ENCODE assay signal across 24 cellular contexts in the genomic region with DNA sequence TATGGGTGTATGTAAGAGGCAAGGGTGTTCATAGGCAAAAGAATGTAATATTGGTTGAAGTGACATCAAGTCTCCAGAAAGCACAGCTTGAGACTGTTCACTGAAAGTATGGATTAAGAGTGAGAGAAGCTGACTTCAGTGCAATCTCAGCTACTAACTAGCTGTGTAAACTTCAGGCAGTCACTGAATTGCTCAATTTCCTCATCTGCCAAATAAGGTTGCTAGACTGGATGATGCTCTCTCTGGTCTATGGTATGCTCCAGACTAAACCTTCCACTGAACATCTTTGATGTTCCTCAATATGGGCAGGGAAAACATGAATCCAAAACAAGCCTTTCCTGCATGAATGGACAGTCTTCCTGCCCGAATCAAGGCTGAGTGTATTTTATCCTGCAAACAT.
DNase-seq lines count a peak whose midpoint lies in the region; ATAC-seq and TF ChIP-seq lines count a peak whose summit lies in the region.
"Had no signal": no experiment of that assay in that cellular context is flagged by ENCODE, and none has a peak within 500 bp of the region (broad histone marks: within the 10 kb centered on the region; RNA-seq: fewer than 3 reads in every experiment).

No MANE protein-coding gene starts in this region.

- DNase-seq in EH (ENCODE audit: low read depth), result peak; percentile 29
- peak; percentile 67 for DNase-seq in IMR-90
- peak; percentile 32 for DNase-seq in choroid plexus epithelial cell (ENCODE audit: low read depth)
- DNase-seq in fibroblast of the aortic adventitia (ENCODE audit: low read depth), result peak; percentile 4
- DNase-seq in posterior cingulate gyrus, result no peak
- DNase-seq in OCI-M2 (lab: John Stamatoyannopoulos, UW; ENCODE audit: unreplicated experiment), result no peak
- DNase-seq: C1 segment of cervical spinal cord; Caco-2; CD4-positive, alpha-beta memory T cell; DMS 273 treated with DMSO at 0.1 percent for 48 hours; DMS79; GF-D8; NCI-H1048; NCI-H1417; NCI-H1694; NCI-H2029 treated with DMSO at 0.1 percent for 48 hours; NCI-H526 treated with DMSO at 0.1 percent for 48 hours; SHP77 had no signal

- H3K9me3 ChIP-seq in IMR-90 (ENCODE audit: control insufficient read depth, insufficient read depth, low read length), result no peaks in the 10 kb centered on the region
- H3K9me3 ChIP-seq: Caco-2 had no signal

- H4K5ac ChIP-seq in IMR-90 (ENCODE audit: low read depth, low read length), result peak overlapping the region; percentile 52

- peak overlapping the region in 1 of 2 experiments; percentile 58; a peak in 2 of 4 replicates for H4K8ac ChIP-seq in IMR-90 (ENCODE audit: low read depth in 2 of 2, low read length in 2 of 2)

- ATAC-seq in IMR-90 (ENCODE audit: low read depth) (peak; percentile 71), HG02973 (IDR thresholded peaks at IDR 0.05; ENCODE audit: unreplicated experiment) (no peak), HG03354 (IDR thresholded peaks at IDR 0.05; ENCODE audit: poor library complexity, severe bottlenecking, unreplicated experiment) (no peak)
- ATAC-seq: HCT116, Panc1 had no signal

- H3K9ac ChIP-seq in IMR-90 (ENCODE audit: low read depth, low read length), result no peak overlapping the region

- no TSS peak for BruUV-seq in IMR-90 (replicated peaks; lab: Mats Ljungman, UMichigan)

- CTCF ChIA-PET in IMR-90 (lab: Yijun Ruan, JAX), result interaction anchor here (1.2 kb wide), 1 partner anchor 32 kb away, joined by 4 read pairs; no protein-coding TSS in a partner anchor

- TF ChIP-seq CTCF in IMR-90 (conservative IDR thresholded peaks at IDR 0.05; ENCODE audit: low read depth, low read length) (no peak), choroid plexus epithelial cell (conservative IDR thresholded peaks at IDR 0.05; ENCODE audit: low read depth, low read length) (no peak), fibroblast of the aortic adventitia (IDR thresholded peaks at IDR 0.05; ENCODE audit: insufficient read depth, low read length) (no peak)

- no peaks in the 10 kb centered on the region for H3K36me3 ChIP-seq in IMR-90 (ENCODE audit: control insufficient read depth, insufficient read depth, low read length)

- peak overlapping the region; percentile 58; the same call in 2 of the 3 replicates for H2BK15ac ChIP-seq in IMR-90 (ENCODE audit: low read depth, low read length)

- no peak for TF ChIP-seq POLR2A in IMR-90 (IDR thresholded peaks at IDR 0.05; ENCODE audit: low read depth, low read length)

- peak overlapping the region; percentile 69 for H3K4ac ChIP-seq in IMR-90 (ENCODE audit: low read depth, low read length)

- no peaks in the 10 kb centered on the region for H4K20me1 ChIP-seq in IMR-90 (ENCODE audit: insufficient read depth, low read length)

- H3K18ac ChIP-seq in IMR-90 (ENCODE audit: low read depth, low read length), result peak overlapping the region; percentile 90

- H3K23ac ChIP-seq in IMR-90 (ENCODE audit: low read depth, low read length), result no peak overlapping the region

- H2AK5ac ChIP-seq in IMR-90 (ENCODE audit: low read depth, low read length), result peak overlapping the region; percentile 37; the same call in 1 of the 2 replicates

- dilution Hi-C loops in IMR-90 (cut with HindIII; ENCODE audit: low sequenced_read_pairs, unreplicated experiment), result no loop called here

- no peaks in the 10 kb centered on the region for H3K79me1 ChIP-seq in IMR-90 (ENCODE audit: low read depth in 1 of 2, low read length in 2 of 2)

- H3K27ac ChIP-seq in IMR-90 (ENCODE audit: insufficient read depth, low read length), result peak overlapping the region; percentile 46; the same call in 1 of the 2 replicates
- H3K27ac ChIP-seq: RWPE1, SK-N-MC had no signal

- POLR2A ChIA-PET in IMR-90 (lab: Charles Lee; ENCODE audit: unreplicated experiment), result no interaction called here

- H4K91ac ChIP-seq in IMR-90 (ENCODE audit: insufficient read depth, low read depth, low read length), result peak overlapping the region; percentile 65

- peak overlapping the region; percentile 75 for H2BK120ac ChIP-seq in IMR-90 (ENCODE audit: low read depth, low read length)

- peak overlapping the region; percentile 86 for H2BK5ac ChIP-seq in IMR-90 (ENCODE audit: low read depth, low read length, poor library complexity, severe bottlenecking)

- peaks cover 6% of the 10 kb centered on the region for H3K4me1 ChIP-seq in IMR-90 (ENCODE audit: control insufficient read depth, insufficient read depth, low read length)

- no peak overlapping the region for H2AFZ ChIP-seq in IMR-90 (replicated peaks; ENCODE audit: low read length, poor library complexity)

- H2AK9ac ChIP-seq in IMR-90 (replicated peaks; ENCODE audit: low read depth, low read length, poor library complexity), result peak overlapping the region; percentile 15

- intact Hi-C loops in IMR-90 (cut with micrococcal nuclease) (no loop called here), posterior cingulate gyrus (cut with DNase I) (no loop called here)

- H3K4me3 ChIP-seq in IMR-90 (ENCODE audit: insufficient read depth, low read depth, low read length), result no peak overlapping the region
- no peak overlapping the region for H3K4me3 ChIP-seq in choroid plexus epithelial cell (ENCODE audit: low read depth, low read length)
- H3K4me3 ChIP-seq in fibroblast of the aortic adventitia (ENCODE audit: low read depth, low read length), result no peak overlapping the region
- H3K4me3 ChIP-seq: SK-N-MC had no signal

- H3K4me2 ChIP-seq in IMR-90 (ENCODE audit: low read depth, low read length), result 0 out of 2 replicates have a peak overlapping the region, but pooled peaks have one; percentile 36

- WGBS in IMR-90 (ENCODE audit: extremely low coverage in 2 of 2, insufficient read length in 1 of 2), 2 experiments, result no CpG with 5 or more reads among the region's 1 CpG

- H3K56ac ChIP-seq in IMR-90 (ENCODE audit: extremely low read depth, insufficient read depth, low read length), result no peak overlapping the region

- peaks cover 4% of the 10 kb centered on the region; the same call in 1 of the 2 replicates for H3K9me1 ChIP-seq in IMR-90 (ENCODE audit: insufficient read depth, low read length)

- peak overlapping the region; percentile 76 for H2BK20ac ChIP-seq in IMR-90 (ENCODE audit: low read depth, low read length)

- no peaks in the 10 kb centered on the region for H3K27me3 ChIP-seq in IMR-90 (ENCODE audit: control insufficient read depth, insufficient read depth, low read length)

- peak overlapping the region; percentile 74 for H3K14ac ChIP-seq in IMR-90 (replicated peaks; ENCODE audit: low read depth, low read length)

- no peak for TF ChIP-seq RAD21 in IMR-90 (IDR thresholded peaks at IDR 0.05; ENCODE audit: low read length)

- in situ Hi-C loops in IMR-90 (cut with MboI; ENCODE audit: low sequenced_read_pairs), result no loop called here

TF ChIP-seq in IMR-90, 13 proteins besides CTCF, POLR2A, EP300 and RAD21:
- TF ChIP-seq BHLHE40 (IDR thresholded peaks at IDR 0.05; ENCODE audit: low read depth, low read length) (no peak), CEBPB (IDR thresholded peaks at IDR 0.05; ENCODE audit: low read depth, low read length) (peak; percentile 82)

Comparison
In these comparisons a context has a peak if more than half of its experiments do, and no peak if none do; other contexts are left out.
1. DNase-seq: peak in EH (single experiment), IMR-90 (single experiment), choroid plexus epithelial cell (single experiment) and fibroblast of the aortic adventitia (single experiment); none in posterior cingulate gyrus (0 of 10) and OCI-M2 (single experiment).